In the genomic region with DNA sequence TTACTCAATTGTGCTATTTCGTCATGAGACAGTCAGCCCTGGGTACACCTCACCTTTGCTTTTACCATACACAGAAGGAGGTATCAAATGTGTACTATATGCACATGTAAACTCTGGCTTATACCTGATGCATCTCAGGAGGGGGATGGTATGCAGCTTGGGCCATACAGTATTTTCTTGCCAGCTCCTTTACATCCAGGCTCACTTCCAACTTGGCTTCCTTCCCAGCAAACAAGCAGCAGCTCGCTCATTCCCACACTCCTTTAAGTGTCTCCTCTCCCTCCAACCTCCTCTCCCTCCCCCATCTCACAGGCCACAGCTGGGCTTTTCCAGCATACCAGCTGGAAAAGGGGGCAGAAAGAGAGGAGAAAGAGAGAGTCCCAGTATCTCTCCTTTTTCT, we compare ENCODE assay signal across 15 cellular contexts. TPM values are rescaled to one million over a fixed set of nuclear protein-coding genes. Genes with fewer than 3 reads are reported as not detected.
DNase-seq lines count a peak whose midpoint lies in the region; ATAC-seq and TF ChIP-seq lines count a peak whose summit lies in the region.
"Had no signal": no experiment of that assay in that cellular context is flagged by ENCODE, and none has a peak within 500 bp of the region (broad histone marks: within the 10 kb centered on the region; RNA-seq: fewer than 3 reads in every experiment).

No MANE protein-coding gene starts in this region.

- TF ChIP-seq CTCF in SK-N-SH (IDR thresholded peaks at IDR 0.05) (no peak), fibroblast of villous mesenchyme (IDR thresholded peaks at IDR 0.05; ENCODE audit: insufficient read depth, low read depth, low read length) (no peak)

- H3K4me3 ChIP-seq in SK-N-SH (ENCODE audit: low read depth in 2 of 2, low read length in 1 of 2) = no peak overlapping the region
- no peak overlapping the region for H3K4me3 ChIP-seq in fibroblast of villous mesenchyme (ENCODE audit: low read depth, low read length)
- H3K4me3 ChIP-seq: BLaER1, lower lobe of right lung had no signal

- H3K9me2 ChIP-seq in SK-N-SH = no peaks in the 10 kb centered on the region

- TF ChIP-seq RAD21 in SK-N-SH (IDR thresholded peaks at IDR 0.05; ENCODE audit: low read length) = no peak

- TF ChIP-seq EP300 in SK-N-SH (IDR thresholded peaks at IDR 0.05; ENCODE audit: borderline replicate concordance in 1 of 2, low read depth in 1 of 2, low read length in 1 of 2) = peak in 1 of 2 experiments; percentile 30; a peak in 1 of 4 replicates

- H3F3A ChIP-seq in SK-N-SH (replicated peaks; ENCODE audit: insufficient read depth) = no peaks in the 10 kb centered on the region

- H3K9me3 Mint-ChIP-seq in natural killer cell treated with Interleukin-12 subunit alpha and Interleukin-12 subunit beta and Interleukin-15 and Interleukin-18, amount 100 ng/mL, for 72 hours = no peaks in the 10 kb centered on the region

- H3K27me3 Mint-ChIP-seq in natural killer cell treated with Interleukin-12 subunit alpha and Interleukin-12 subunit beta and Interleukin-15 and Interleukin-18, amount 100 ng/mL, for 72 hours = peaks cover 5 to 12% of the 10 kb centered on the region in 2 donors

- H3K27me3 ChIP-seq in SK-N-SH (ENCODE audit: insufficient read depth) = no peaks in the 10 kb centered on the region
- H3K27me3 ChIP-seq: BLaER1 had no signal

- peaks cover 97% of the 10 kb centered on the region for H3K79me2 ChIP-seq in SK-N-SH (ENCODE audit: insufficient read depth)

- no peak for ATAC-seq in natural killer cell treated with Interleukin-12 subunit alpha and Interleukin-12 subunit beta and Interleukin-15 and Interleukin-18, amount 100 ng/mL, for 72 hours
- no peak for ATAC-seq in HG03520 (IDR thresholded peaks at IDR 0.05; ENCODE audit: unreplicated experiment)
- ATAC-seq: activated naive CD4-positive, alpha-beta T cell treated with anti-CD3 and anti-CD28 coated beads, Interleukin-2, amount 50 U/mL, for 72 hours; lower lobe of right lung had no signal

- H4K20me1 ChIP-seq in SK-N-SH (ENCODE audit: insufficient read depth) = peaks cover 29% of the 10 kb centered on the region
- H4K20me1 ChIP-seq: BLaER1 had no signal

- peaks cover 23% of the 10 kb centered on the region in 2 experiments for H3K4me1 ChIP-seq in SK-N-SH (ENCODE audit: control insufficient read depth in 1 of 2, insufficient read depth in 2 of 2, low read depth in 1 of 2, low read length in 1 of 2)
- H3K4me1 ChIP-seq: BLaER1, lower lobe of right lung had no signal

- peaks cover 6 to 16% of the 10 kb centered on the region in 2 donors for H3K4me1 Mint-ChIP-seq in natural killer cell treated with Interleukin-12 subunit alpha and Interleukin-12 subunit beta and Interleukin-15 and Interleukin-18, amount 100 ng/mL, for 72 hours (ENCODE audit: low read depth in 2 of 2)

- peak overlapping the region in 1 of 2 experiments; percentile 49; a peak in 2 of 4 replicates for H3K27ac ChIP-seq in SK-N-SH (ENCODE audit: low read depth in 2 of 2, low read length in 1 of 2)
- H3K27ac ChIP-seq: BLaER1, lower lobe of right lung, neutrophil had no signal

- no peak overlapping the region for H2AFZ ChIP-seq in SK-N-SH (ENCODE audit: low read depth)

- no peaks in the 10 kb centered on the region for H3K9me3 ChIP-seq in SK-N-SH
- H3K9me3 ChIP-seq: BLaER1, lower lobe of right lung, neutrophil had no signal

- H3K27ac Mint-ChIP-seq in natural killer cell treated with Interleukin-12 subunit alpha and Interleukin-12 subunit beta and Interleukin-15 and Interleukin-18, amount 100 ng/mL, for 72 hours = no peak overlapping the region
- H3K27ac Mint-ChIP-seq: activated naive CD4-positive, alpha-beta T cell treated with anti-CD3 and anti-CD28 coated beads, Interleukin-2, amount 50 U/mL, for 72 hours had no signal

- H3K4me3 Mint-ChIP-seq in natural killer cell treated with Interleukin-12 subunit alpha and Interleukin-12 subunit beta and Interleukin-15 and Interleukin-18, amount 100 ng/mL, for 72 hours = no peak overlapping the region

- peak overlapping the region; percentile 4; the same call in 1 of the 2 replicates for H3K4me2 ChIP-seq in SK-N-SH
- H3K4me2 ChIP-seq: BLaER1 had no signal

- H3K36me3 Mint-ChIP-seq in natural killer cell treated with Interleukin-12 subunit alpha and Interleukin-12 subunit beta and Interleukin-15 and Interleukin-18, amount 100 ng/mL, for 72 hours = no peaks in the 10 kb centered on the region
- H3K36me3 Mint-ChIP-seq: activated naive CD4-positive, alpha-beta T cell treated with anti-CD3 and anti-CD28 coated beads, Interleukin-2, amount 50 U/mL, for 72 hours had no signal

- H3K36me3 ChIP-seq in SK-N-SH (replicated peaks in 1 of 2; ENCODE audit: control insufficient read depth in 1 of 2, insufficient read depth in 2 of 2, low read length in 1 of 2) = peaks cover 0 to 8% of the 10 kb centered on the region in 2 experiments
- H3K36me3 ChIP-seq: BLaER1, lower lobe of right lung, neutrophil had no signal

- POLR2A ChIA-PET in SK-N-SH (lab: Yijun Ruan, JAX) = interaction anchor here (0.7 kb wide), 1 partner anchor 927 kb away, joined by 3 read pairs; no protein-coding TSS in a partner anchor

- WGBS in SK-N-SH (ENCODE audit: low lambda C conversion rate) = 47% methylated on average over 2 of the region's 2 CpGs

- H3K9ac ChIP-seq in SK-N-SH = no peak overlapping the region
- H3K9ac ChIP-seq: BLaER1 had no signal

- CTCF ChIA-PET in SK-N-SH (lab: Yijun Ruan, JAX) = no interaction called here

- DNase-seq in COLO829 (ENCODE audit: low spot score) (peak; percentile 25), HT1080 (ENCODE audit: low read depth) (peak; percentile 90), SK-N-SH (no peak), fibroblast of villous mesenchyme (ENCODE audit: low read depth) (peak; percentile 91), activated gamma-delta T cell (lab: John Stamatoyannopoulos, UW) (no peak), HuH-7 (ENCODE audit: low spot score) (no peak)
- no peak for DNase-seq in natural killer cell treated with Interleukin-12 subunit alpha and Interleukin-12 subunit beta and Interleukin-15 and Interleukin-18, amount 100 ng/mL, for 72 hours (ENCODE audit: low spot score)
- DNase-seq: activated CD8-positive, alpha-beta memory T cell treated with anti-CD3 and anti-CD28 coated beads for 24 hours; lower lobe of right lung; NCI-H1694; stimulated activated naive CD4-positive, alpha-beta T cell had no signal

TF ChIP-seq in SK-N-SH, 30 proteins besides CTCF, POLR2A, EP300 and RAD21 (continues in another document):
- TF ChIP-seq, protein P1, sequence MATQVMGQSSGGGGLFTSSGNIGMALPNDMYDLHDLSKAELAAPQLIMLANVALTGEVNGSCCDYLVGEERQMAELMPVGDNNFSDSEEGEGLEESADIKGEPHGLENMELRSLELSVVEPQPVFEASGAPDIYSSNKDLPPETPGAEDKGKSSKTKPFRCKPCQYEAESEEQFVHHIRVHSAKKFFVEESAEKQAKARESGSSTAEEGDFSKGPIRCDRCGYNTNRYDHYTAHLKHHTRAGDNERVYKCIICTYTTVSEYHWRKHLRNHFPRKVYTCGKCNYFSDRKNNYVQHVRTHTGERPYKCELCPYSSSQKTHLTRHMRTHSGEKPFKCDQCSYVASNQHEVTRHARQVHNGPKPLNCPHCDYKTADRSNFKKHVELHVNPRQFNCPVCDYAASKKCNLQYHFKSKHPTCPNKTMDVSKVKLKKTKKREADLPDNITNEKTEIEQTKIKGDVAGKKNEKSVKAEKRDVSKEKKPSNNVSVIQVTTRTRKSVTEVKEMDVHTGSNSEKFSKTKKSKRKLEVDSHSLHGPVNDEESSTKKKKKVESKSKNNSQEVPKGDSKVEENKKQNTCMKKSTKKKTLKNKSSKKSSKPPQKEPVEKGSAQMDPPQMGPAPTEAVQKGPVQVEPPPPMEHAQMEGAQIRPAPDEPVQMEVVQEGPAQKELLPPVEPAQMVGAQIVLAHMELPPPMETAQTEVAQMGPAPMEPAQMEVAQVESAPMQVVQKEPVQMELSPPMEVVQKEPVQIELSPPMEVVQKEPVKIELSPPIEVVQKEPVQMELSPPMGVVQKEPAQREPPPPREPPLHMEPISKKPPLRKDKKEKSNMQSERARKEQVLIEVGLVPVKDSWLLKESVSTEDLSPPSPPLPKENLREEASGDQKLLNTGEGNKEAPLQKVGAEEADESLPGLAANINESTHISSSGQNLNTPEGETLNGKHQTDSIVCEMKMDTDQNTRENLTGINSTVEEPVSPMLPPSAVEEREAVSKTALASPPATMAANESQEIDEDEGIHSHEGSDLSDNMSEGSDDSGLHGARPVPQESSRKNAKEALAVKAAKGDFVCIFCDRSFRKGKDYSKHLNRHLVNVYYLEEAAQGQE (IDR thresholded peaks at IDR 0.05; ENCODE audit: low read depth, low read length) = peak; percentile 36; the same call in 1 of the 2 replicates
- peak; percentile 79 for TF ChIP-seq TCF12 (IDR thresholded peaks at IDR 0.05)
- no peak for TF ChIP-seq SIN3A (IDR thresholded peaks at IDR 0.05; ENCODE audit: borderline replicate concordance, low read depth, low read length)
- peak; percentile 95 for TF ChIP-seq NFIC (IDR thresholded peaks at IDR 0.05; ENCODE audit: borderline replicate concordance)

RNA-seq across cellular contexts. Expression of a gene that starts 9.6 kb away (rescaled TPM):
- total RNA-seq in HT1080 (2014; rRNA removed; shearing (Covaris generic)) = 24.1 and 27.8 TPM in 2 replicates
- 35.3 and 35.9 TPM in 2 replicates for polyA plus RNA-seq in HT1080 (2015; cell fraction: cytosol; rRNA removed)
- polyA plus RNA-seq in HT1080 (2015; cell fraction: nucleus; rRNA removed) = 25.5 TPM in 2 replicates
- 7.3 and 7.6 TPM in 2 replicates for polyA plus RNA-seq in SK-N-SH (2012; rRNA removed)
- polyA plus RNA-seq in SK-N-SH (2012; cell fraction: cytosol; rRNA removed) = 6.3 and 7.8 TPM in 2 replicates
- polyA plus RNA-seq in SK-N-SH (2012; cell fraction: nucleus; rRNA removed) = 6.8 and 7.7 TPM in 2 replicates
- 5.2 and 10.8 TPM in 2 replicates for total RNA-seq in fibroblast of villous mesenchyme
- total RNA-seq in natural killer cell treated with Interleukin-12 subunit alpha and Interleukin-12 subunit beta and Interleukin-15 and Interleukin-18, amount 100 ng/mL, for 72 hours = not detected
- total RNA-seq: activated naive CD4-positive, alpha-beta T cell treated with anti-CD3 and anti-CD28 coated beads, Interleukin-2, amount 50 U/mL, for 72 hours had no signal

RNA-seq across cellular contexts. Expression of a gene that starts 49.6 kb away (rescaled TPM):
- total RNA-seq in HT1080 (2014; rRNA removed; shearing (Covaris generic)) = 14.6 TPM in 2 replicates
- polyA plus RNA-seq in HT1080 (2015; cell fraction: cytosol; rRNA removed) = 21.1 and 26.8 TPM in 2 replicates
- 33.5 and 39.2 TPM in 2 replicates for polyA plus RNA-seq in HT1080 (2015; cell fraction: nucleus; rRNA removed)
- 26.1 and 27.0 TPM in 2 replicates for polyA plus RNA-seq in SK-N-SH (2012; rRNA removed)
- polyA plus RNA-seq in SK-N-SH (2012; cell fraction: cytosol; rRNA removed) = 16.0 and 19.7 TPM in 2 replicates
- polyA plus RNA-seq in SK-N-SH (2012; cell fraction: nucleus; rRNA removed) = 21.7 and 28.1 TPM in 2 replicates
- 14.5 and 20.3 TPM in 2 replicates for total RNA-seq in fibroblast of villous mesenchyme
- total RNA-seq in natural killer cell treated with Interleukin-12 subunit alpha and Interleukin-12 subunit beta and Interleukin-15 and Interleukin-18, amount 100 ng/mL, for 72 hours = 10 to 100 TPM; 21.1 to 32.2 TPM

Comparison
In these comparisons a context has a peak if more than half of its experiments do, and no peak if none do; other contexts are left out.
1. DNase-seq: peak in COLO829 (single experiment), HT1080 (single experiment) and fibroblast of villous mesenchyme (single experiment); none in SK-N-SH (single experiment), activated gamma-delta T cell (single experiment), HuH-7 (single experiment) and natural killer cell treated with Interleukin-12 subunit alpha and Interleukin-12 subunit beta and Interleukin-15 and Interleukin-18, amount 100 ng/mL, for 72 hours (single experiment).